32 cellular contexts compared by ENCODE assay signal in genomic region chr13:26727122-26727521, GRCh38. TPM values are rescaled to one million over a fixed set of nuclear protein-coding genes. Genes with fewer than 3 reads are reported as not detected.
"Had no signal": no experiment of that assay in that cellular context is flagged by ENCODE, and none has a peak within 500 bp of the region (broad histone marks: within the 10 kb centered on the region; RNA-seq: fewer than 3 reads in every experiment).

No MANE protein-coding gene starts in this region.

- ATAC-seq: activated CD4-positive, CD25-positive, alpha-beta regulatory T cell treated with anti-CD3 and anti-CD28 coated beads, Interleukin-2, amount 50 U/mL, for 24 hours; activated CD8-positive, alpha-beta memory T cell treated with anti-CD3 and anti-CD28 coated beads, Interleukin-2, amount 10 ng/mL, durations not matched to agents 7 days and 5 days; activated CD8-positive, alpha-beta T cell treated with anti-CD3 and anti-CD28 coated beads for 36 hours; activated naive CD4-positive, alpha-beta T cell treated with anti-CD3 and anti-CD28 coated beads, Interleukin-2, amount 50 U/mL, for 72 hours; effector memory CD8-positive, alpha-beta T cell; T-helper 17 cell had no signal

- H3K9me3 ChIP-seq: ascending aorta, breast epithelium, esophagus squamous epithelium had no signal

- DNase-seq: activated B cell treated with CpG ODN at 0.5 μM for 24 hours; activated CD4-positive, alpha-beta T cell treated with anti-CD3 and anti-CD28 coated beads for 48 hours; activated CD4-positive, alpha-beta T cell treated with anti-CD3 and anti-CD28 coated beads, Interleukin-2, amount 50 U/mL, for 1 hour; activated CD4-positive, alpha-beta T cell treated with anti-CD3 and anti-CD28 coated beads, Interleukin-2, amount 50 U/mL, for 48 hours; activated CD8-positive, alpha-beta memory T cell treated with anti-CD3 and anti-CD28 coated beads, Interleukin-2, amount 10 ng/mL, durations not matched to agents 7 days and 5 days; activated CD8-positive, alpha-beta memory T cell treated with anti-CD3 and anti-CD28 coated beads, Interleukin-2, amount 50 U/mL, for 4 hours; activated CD8-positive, alpha-beta T cell treated with anti-CD3 and anti-CD28 coated beads for 36 hours; activated effector memory CD4-positive, alpha-beta T cell treated with anti-CD3 and anti-CD28 coated beads, Interleukin-2, amount 50 U/mL, for 16 hours; activated naive CD4-positive, alpha-beta T cell treated with anti-CD3 and anti-CD28 coated beads, Interleukin-2, amount 10 ng/mL, durations not matched to agents 7 days and 5 days; activated naive CD8-positive, alpha-beta T cell treated with anti-CD3 and anti-CD28 coated beads, Interleukin-2, amount 10 ng/mL, durations not matched to agents 7 days and 5 days; activated T-cell treated with anti-CD3 and anti-CD28 coated beads, Interleukin-2, amount 50 U/mL, for 1 hour; activated T-cell treated with anti-CD3 and anti-CD28 coated beads, Interleukin-2, amount 50 U/mL, for 48 hours; dorsolateral prefrontal cortex; effector memory CD8-positive, alpha-beta T cell; erythroblast; esophagus squamous epithelium; foreskin melanocyte; T-helper 1 cell; T-helper 17 cell; T1000; WERI-Rb-1 had no signal

- H3K4me3 ChIP-seq: ascending aorta, breast epithelium, cardiac muscle cell, coronary artery, dorsolateral prefrontal cortex, esophagus squamous epithelium had no signal

- H3K4me1 ChIP-seq: ascending aorta, breast epithelium, esophagus squamous epithelium had no signal

- H3K36me3 ChIP-seq: ascending aorta, breast epithelium, cardiac muscle cell, esophagus squamous epithelium, WERI-Rb-1 had no signal

- H3K27ac ChIP-seq: cardiac muscle cell, coronary artery, dorsolateral prefrontal cortex, esophagus squamous epithelium, WERI-Rb-1 had no signal

- H3K27me3 ChIP-seq: ascending aorta, breast epithelium, cardiac muscle cell, dorsolateral prefrontal cortex, esophagus squamous epithelium had no signal

RNA-seq across cellular contexts. Expression of gene GPR12, which starts 33.5 kb away (rescaled TPM):
- total RNA-seq: activated B cell treated with CpG ODN at 0.5 μM for 24 hours; activated CD8-positive, alpha-beta memory T cell treated with anti-CD3 and anti-CD28 coated beads for 36 hours; activated CD8-positive, alpha-beta memory T cell treated with anti-CD3 and anti-CD28 coated beads, Interleukin-2, amount 10 ng/mL, durations not matched to agents 7 days and 5 days; activated CD8-positive, alpha-beta T cell treated with anti-CD3 and anti-CD28 coated beads for 36 hours; activated naive CD4-positive, alpha-beta T cell treated with anti-CD3 and anti-CD28 coated beads, Interleukin-2, amount 50 U/mL, for 72 hours; activated naive CD8-positive, alpha-beta T cell treated with anti-CD3 and anti-CD28 coated beads, Interleukin-2, amount 10 ng/mL, durations not matched to agents 7 days and 5 days; activated T-helper 1 cell treated with anti-CD3 and anti-CD28 coated beads, Interleukin-12 subunit alpha, Interleukin-12 subunit beta, Interleukin-2, Interleukin-4 antibody, amounts not matched to agents 30 ng/mL and 10 ng/mL and 1 ng/mL, durations not matched to agents 14 hours and 24 hours and 36 hours; activated T-helper 2 cell treated with anti-CD3 and anti-CD28 coated beads, Interferon-gamma antibody, Interleukin-2, Interleukin-4, amounts not matched to agents 10 μg/mL and 5 μg/mL and 100 μg/mL, durations not matched to agents 14 hours and 24 hours and 36 hours; ascending aorta; cardiac muscle cell; fibroblast of lung; fibroblast of villous mesenchyme; T-helper 17 cell had no signal
- polyA plus RNA-seq: cardiac muscle cell, fibroblast of lung had no signal
